7 cellular contexts compared by ENCODE assay signal in genomic region chr14:87896393-87897380, GRCh38.
A peak's percentile ranks its signal among the peaks of the same experiment; 100 is the strongest.
DNase-seq lines count a peak whose midpoint lies in the region; ATAC-seq and TF ChIP-seq lines count a peak whose summit lies in the region.

No MANE protein-coding gene starts in this region.

- DNase-seq in GM03348 (ENCODE audit: low spot score) (peak; percentile 60), NCI-H2171 treated with DMSO at 0.1 percent for 48 hours (lab: John Stamatoyannopoulos, UW) (peak; percentile 85), adrenal gland (peak in 6 of 7 donors; percentile 26 to 64 (median 41)), inferior parietal cortex (ENCODE audit: extremely low spot score) (peak; percentile 85), transverse colon (no peak)

- H3K36me3 ChIP-seq in adrenal gland (replicated peaks in 1 of 2), result no peaks in the 10 kb centered on the region
- no peaks in the 10 kb centered on the region for H3K36me3 ChIP-seq in transverse colon

- in situ Hi-C loops in transverse colon (cut with MboI; ENCODE audit: low pct_ligation_motif_present in 1 of 4, low pct_unique_long_range_greater_than_20kb in 1 of 4, low sequenced_read_pairs in 3 of 4), result no loop called here

- intact Hi-C loops in adrenal gland (cut with DNase I), result loop anchor here in 1 of 2 donors (5.0 kb wide), 2 partner anchors 89 to 149 kb away; no protein-coding TSS in a partner anchor
- intact Hi-C loops in transverse colon (cut with DNase I; ENCODE audit: low total_unique reads), result no loop called here

- ATAC-seq in HG02642 (IDR thresholded peaks at IDR 0.05; ENCODE audit: poor library complexity, unreplicated experiment) (peak; percentile 56), HG02973 (IDR thresholded peaks at IDR 0.05; ENCODE audit: unreplicated experiment) (no peak)

- H3K9me3 ChIP-seq in adrenal gland (replicated peaks in 1 of 3) (no peaks in the 10 kb centered on the region), transverse colon (no peaks in the 10 kb centered on the region)

- no peak for TF ChIP-seq EP300 in transverse colon (IDR thresholded peaks at IDR 0.05; ENCODE audit: low read depth)

- H3K4me1 ChIP-seq in adrenal gland (replicated peaks in 1 of 2) (peaks cover 6% of the 10 kb centered on the region in 2 donors), transverse colon (no peaks in the 10 kb centered on the region)

- TF ChIP-seq CTCF in adrenal gland (IDR thresholded peaks at IDR 0.05), result peak; percentile 53 to 85 (median 78)
- TF ChIP-seq CTCF in transverse colon (IDR thresholded peaks at IDR 0.05), result peak in 4 of 5 experiments; percentile 38 to 66 (median 52)

- no peak for TF ChIP-seq POLR2A in adrenal gland (IDR thresholded peaks at IDR 0.05)
- no peak for TF ChIP-seq POLR2A in transverse colon (IDR thresholded peaks at IDR 0.05)

- WGBS in adrenal gland, 4 donors, result 23 to 35% (median 33%) methylated on average over 9 of the region's 9 CpGs
- WGBS in transverse colon (ENCODE audit: low coverage in 1 of 2), 2 donors, result 48 to 55% methylated on average over 6 to 9 of the region's 9 CpGs

- H3K27ac ChIP-seq in adrenal gland (peak overlapping the region in 4 of 5 donors; percentile 28 to 81 (median 60)), transverse colon (no peak overlapping the region)

- no peaks in the 10 kb centered on the region for H3K27me3 ChIP-seq in adrenal gland
- peaks cover 18% of the 10 kb centered on the region for H3K27me3 ChIP-seq in transverse colon

- H3K4me3 ChIP-seq in adrenal gland (no peak overlapping the region), transverse colon (no peak overlapping the region)

Comparison
In these comparisons a context has a peak if more than half of its experiments do, and no peak if none do; other contexts are left out.
1. H3K27ac ChIP-seq: peak in adrenal gland (4 of 5); none in transverse colon (0 of 4).